Comparison of ENCODE assay signal across 1 cellular context in genomic region chr1:32891630-32892029, GRCh38.
TF ChIP-seq lines count a peak whose summit lies in the region.

No MANE protein-coding gene starts in this region.

TF ChIP-seq in GM12878, 131 proteins besides CTCF, POLR2A, EP300 and RAD21:
- TF ChIP-seq MTA2 (IDR thresholded peaks at IDR 0.05; ENCODE audit: low read depth), result no peak
- no peak for TF ChIP-seq ZNF217 (IDR thresholded peaks at IDR 0.05)
- TF ChIP-seq BRCA1 (IDR thresholded peaks at IDR 0.05; ENCODE audit: low read depth, low read length), result no peak
- no peak for TF ChIP-seq HDAC2 (IDR thresholded peaks at IDR 0.05)
- TF ChIP-seq, protein P1, sequence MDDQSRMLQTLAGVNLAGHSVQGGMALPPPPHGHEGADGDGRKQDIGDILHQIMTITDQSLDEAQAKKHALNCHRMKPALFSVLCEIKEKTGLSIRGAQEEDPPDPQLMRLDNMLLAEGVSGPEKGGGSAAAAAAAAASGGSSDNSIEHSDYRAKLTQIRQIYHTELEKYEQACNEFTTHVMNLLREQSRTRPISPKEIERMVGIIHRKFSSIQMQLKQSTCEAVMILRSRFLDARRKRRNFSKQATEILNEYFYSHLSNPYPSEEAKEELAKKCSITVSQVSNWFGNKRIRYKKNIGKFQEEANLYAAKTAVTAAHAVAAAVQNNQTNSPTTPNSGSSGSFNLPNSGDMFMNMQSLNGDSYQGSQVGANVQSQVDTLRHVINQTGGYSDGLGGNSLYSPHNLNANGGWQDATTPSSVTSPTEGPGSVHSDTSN (IDR thresholded peaks at IDR 0.05; ENCODE audit: insufficient replicate concordance, low read depth, low read length), result no peak
- TF ChIP-seq TCF3 (IDR thresholded peaks at IDR 0.05; ENCODE audit: borderline replicate concordance, insufficient read depth, low read depth, low read length), result no peak
- TF ChIP-seq SREBF1 (IDR thresholded peaks at IDR 0.05; ENCODE audit: low read length), result no peak
- no peak for TF ChIP-seq CREB1 (IDR thresholded peaks at IDR 0.05; ENCODE audit: low read depth)
- no peak for TF ChIP-seq HCFC1 (IDR thresholded peaks at IDR 0.05; ENCODE audit: low read length)
- TF ChIP-seq STAT3 (IDR thresholded peaks at IDR 0.05; ENCODE audit: low read depth, low read length), result no peak
- no peak for TF ChIP-seq RAD51 (IDR thresholded peaks at IDR 0.05)
- TF ChIP-seq HDGF (IDR thresholded peaks at IDR 0.05), result no peak
- no peak for TF ChIP-seq BCL11A (IDR thresholded peaks at IDR 0.05; ENCODE audit: low read depth, low read length)
